Comparison of ENCODE assay signal across 8 cellular contexts in the genomic region with DNA sequence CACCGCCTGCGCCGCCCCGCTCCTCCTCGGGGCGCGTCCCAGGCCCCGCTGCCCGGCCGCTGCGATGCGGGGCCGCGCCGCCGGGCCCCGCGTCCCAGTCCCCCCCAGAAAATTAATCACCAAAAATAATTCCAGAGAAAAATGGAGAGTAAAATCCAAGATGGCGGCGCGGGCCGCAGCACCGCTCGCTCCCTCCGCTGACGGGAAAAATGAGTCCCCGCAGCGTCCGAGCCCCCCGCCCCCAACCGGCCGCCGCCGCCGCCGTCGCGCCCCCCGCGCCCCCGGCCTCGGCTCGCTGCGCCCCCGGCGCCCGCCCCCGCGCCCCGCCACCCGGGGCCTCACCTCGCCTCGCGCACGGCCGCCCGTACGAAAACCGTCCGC. TPM values are rescaled to one million over a fixed set of nuclear protein-coding genes. Genes with fewer than 3 reads are reported as not detected.
DNase-seq lines count a peak whose midpoint lies in the region; ATAC-seq, FAIRE-seq and TF ChIP-seq lines count a peak whose summit lies in the region.

A gene (minus strand): TSS at position 162 of the 381 bp plus-strand sequence. CDS start 23,220 bp downstream, outside the sequence.

- peak within 1 kb of the TSS; percentile 98 to 99 (median 99) for H3K9ac ChIP-seq in BLaER1 treated with 17β-estradiol and CSF1 and Interleukin-3, amounts not matched to agents 10 nM and 100 nM

- H3K4me3 Mint-ChIP-seq in activated T-cell treated with anti-CD3 and anti-CD28 coated beads, Interleukin-2, amount 50 U/mL, for 4 hours, result peak within 1 kb of the TSS; percentile 87

- 0 to 1% methylated on average over 8 to 16 of the region's 60 CpGs for WGBS in thyroid gland, 2 donors

- H3K4me1 ChIP-seq in BLaER1 treated with 17β-estradiol and CSF1 and Interleukin-3, amounts not matched to agents 10 nM and 100 nM, result peaks cover 53 to 61% (median 57%) of the 10 kb centered on the region in 10 experiments
- peaks cover 31% of the 10 kb centered on the region for H3K4me1 ChIP-seq in neuron (ENCODE audit: insufficient read depth, low read length)
- peaks cover 34 to 36% of the 10 kb centered on the region in 2 donors for H3K4me1 ChIP-seq in thyroid gland

- no peak for TF ChIP-seq CTCF in fibroblast of villous mesenchyme (IDR thresholded peaks at IDR 0.05; ENCODE audit: insufficient read depth, low read depth, low read length)
- TF ChIP-seq CTCF in thyroid gland (IDR thresholded peaks at IDR 0.05), result no peak

- H3K9me3 Mint-ChIP-seq in activated T-cell treated with anti-CD3 and anti-CD28 coated beads, Interleukin-2, amount 50 U/mL, for 4 hours, result no peaks in the 10 kb centered on the region

- peak; percentile 8 for ATAC-seq in GM21526 (IDR thresholded peaks at IDR 0.05; ENCODE audit: low FRiP score, unreplicated experiment)
- ATAC-seq in activated T-cell treated with anti-CD3 and anti-CD28 coated beads, Interleukin-2, amount 50 U/mL, for 4 hours, result peak; percentile 12 to 15

- no peak for FAIRE-seq in urothelium cell line (lab: Jason Lieb, UNC)

- peak within 1 kb of the TSS; percentile 60 to 93 (median 84) for H3K4me3 ChIP-seq in BLaER1 treated with 17β-estradiol and CSF1 and Interleukin-3, amounts not matched to agents 10 nM and 100 nM
- H3K4me3 ChIP-seq in fibroblast of villous mesenchyme (ENCODE audit: low read depth, low read length) (peak within 1 kb of the TSS; percentile 95), neuron (ENCODE audit: low read length) (peak within 1 kb of the TSS; percentile 91), thyroid gland (replicated peaks in 1 of 3) (peak within 1 kb of the TSS; percentile 58 to 97 (median 74))

- no peak for TF ChIP-seq POLR2A in thyroid gland (IDR thresholded peaks at IDR 0.05)

- H3K4me1 Mint-ChIP-seq in activated T-cell treated with anti-CD3 and anti-CD28 coated beads, Interleukin-2, amount 50 U/mL, for 4 hours (ENCODE audit: low read depth), result peaks cover 44% of the 10 kb centered on the region

- H3K27ac ChIP-seq in BLaER1 treated with 17β-estradiol and CSF1 and Interleukin-3, amounts not matched to agents 10 nM and 100 nM, result peak within 1 kb of the TSS; percentile 95 to 100 (median 99)
- peak within 1 kb of the TSS; percentile 96 to 98 (median 97) for H3K27ac ChIP-seq in thyroid gland

- H4K20me1 ChIP-seq in BLaER1 treated with 17β-estradiol and CSF1 and Interleukin-3, amounts not matched to agents 10 nM and 100 nM, result peaks cover 41 to 45% (median 44%) of the 10 kb centered on the region in 11 experiments

- no peaks in the 10 kb centered on the region for H3K27me3 ChIP-seq in BLaER1 treated with 17β-estradiol and CSF1 and Interleukin-3, amounts not matched to agents 10 nM and 100 nM
- no peaks in the 10 kb centered on the region for H3K27me3 ChIP-seq in neuron (ENCODE audit: insufficient read depth, low read length)
- H3K27me3 ChIP-seq in thyroid gland, result no peaks in the 10 kb centered on the region

- H2AFZ ChIP-seq in neuron (ENCODE audit: low read depth, low read length), result peak within 1 kb of the TSS; percentile 74

- DNase-seq in NCI-H1105 treated with DMSO at 0.1 percent for 48 hours (lab: John Stamatoyannopoulos, UW) (peak; percentile 47), fibroblast of villous mesenchyme (ENCODE audit: low read depth) (peak; percentile 63), thyroid gland (peak in 1 of 2 donors; percentile 55), urothelium cell line (ENCODE audit: low spot score) (no peak)
- DNase-seq in activated T-cell treated with anti-CD3 and anti-CD28 coated beads, Interleukin-2, amount 50 U/mL, for 4 hours, result peak; percentile 58

- H3K36me3 Mint-ChIP-seq in activated T-cell treated with anti-CD3 and anti-CD28 coated beads, Interleukin-2, amount 50 U/mL, for 4 hours (ENCODE audit: insufficient read depth), result no peaks in the 10 kb centered on the region

- no peaks in the 10 kb centered on the region for H3K9me3 ChIP-seq in BLaER1 treated with 17β-estradiol and CSF1 and Interleukin-3, amounts not matched to agents 10 nM and 100 nM (replicated peaks in 1 of 11)
- H3K9me3 ChIP-seq in neuron (ENCODE audit: low read length) (no peaks in the 10 kb centered on the region), thyroid gland (no peaks in the 10 kb centered on the region)

- H3K27me3 Mint-ChIP-seq in activated T-cell treated with anti-CD3 and anti-CD28 coated beads, Interleukin-2, amount 50 U/mL, for 4 hours (ENCODE audit: low read depth), result peaks cover 3% of the 10 kb centered on the region

- H3K36me3 ChIP-seq in BLaER1 treated with 17β-estradiol and CSF1 and Interleukin-3, amounts not matched to agents 10 nM and 100 nM, result no peaks in the 10 kb centered on the region
- no peaks in the 10 kb centered on the region for H3K36me3 ChIP-seq in neuron (ENCODE audit: insufficient read depth, low read length)
- no peaks in the 10 kb centered on the region for H3K36me3 ChIP-seq in thyroid gland

- intact Hi-C loops in thyroid gland (cut with DNase I), result loop anchor here (10.0 kb wide), 1 partner anchor 208 kb away; a partner anchor contains a TSS

- peak within 1 kb of the TSS; percentile 90 to 99 (median 96) for H3K4me2 ChIP-seq in BLaER1 treated with 17β-estradiol and CSF1 and Interleukin-3, amounts not matched to agents 10 nM and 100 nM

RNA-seq across cellular contexts. Expression of the gene that starts here (rescaled TPM):
- total RNA-seq in activated T-cell treated with anti-CD3 and anti-CD28 coated beads, Interleukin-2, amount 50 U/mL, for 4 hours, result 10 to 100 TPM; 23.5 to 30.0 (median 25.7) TPM
- total RNA-seq in fibroblast of villous mesenchyme, result 20.0 and 29.4 TPM in 2 replicates
- 10 to 100 TPM; 57.4 to 84.2 (median 67.4) TPM for total RNA-seq in thyroid gland
